6 cellular contexts compared by ENCODE assay signal in the genomic region with DNA sequence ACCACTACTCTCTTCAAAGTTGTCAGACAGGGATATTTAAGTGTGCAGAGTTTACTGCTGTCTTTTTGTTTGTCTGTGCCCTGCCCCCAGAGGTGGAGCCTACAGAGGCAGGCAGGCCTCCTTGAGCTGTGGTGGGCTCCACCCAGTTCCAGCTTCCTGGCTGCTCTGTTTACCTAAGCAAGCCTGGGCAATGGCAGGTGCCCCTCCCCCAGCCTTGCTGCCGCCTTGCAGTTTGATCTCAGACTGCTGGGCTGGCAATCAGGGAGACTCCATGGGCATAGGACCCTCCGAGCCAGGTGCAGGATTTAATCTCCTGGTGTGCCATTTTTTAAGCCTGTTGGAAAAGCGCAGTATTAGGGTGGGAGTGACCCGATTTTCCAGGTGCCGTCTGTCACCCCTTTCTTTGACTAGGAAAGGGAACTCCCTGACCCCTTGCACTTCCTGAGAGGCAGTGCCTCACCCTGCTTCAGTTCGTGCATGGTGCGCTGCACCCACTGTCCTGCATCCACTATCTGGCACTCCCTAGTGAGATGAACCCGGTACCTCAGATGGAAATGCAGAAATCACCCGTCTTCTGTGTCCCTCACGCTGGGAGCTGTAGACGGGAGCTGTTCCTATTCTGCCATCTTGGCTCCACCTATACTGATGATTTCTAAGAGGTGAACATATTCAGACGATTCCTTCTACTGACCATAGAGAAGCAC.
A peak's percentile ranks its signal among the peaks of the same experiment; 100 is the strongest.
DNase-seq lines count a peak whose midpoint lies in the region; ATAC-seq and TF ChIP-seq lines count a peak whose summit lies in the region.
"Not testable (repeated sequence)": the region's sequence is repeated elsewhere in the genome, so short reads cannot be mapped to it uniquely, and the experiment has no call there.

No MANE protein-coding gene starts in this region.

- H3K4me3 ChIP-seq in PC-9, colonic mucosa, mucosa of descending colon, neural progenitor cell: not testable (repeated sequence)

- not testable (repeated sequence) for H3K36me3 Mint-ChIP-seq in neural progenitor cell

- DNase-seq in ELF-1 (ENCODE audit: low read depth, low spot score) (peak; percentile 14), NCI-H69 (lab: John Stamatoyannopoulos, UW) (peak; percentile 8), PC-9 (peak in 1 of 2 experiments; percentile 23), colonic mucosa (peak; percentile 32), mucosa of descending colon (peak in 2 of 3 donors; percentile 39 to 57)
- DNase-seq in neural progenitor cell (ENCODE audit: low spot score) = not testable (repeated sequence)

- ATAC-seq in mucosa of descending colon = not testable (repeated sequence)

- peak overlapping the region; percentile 28; the same call in 1 of the 2 replicates for H3K4me2 ChIP-seq in PC-9
- H3K4me2 ChIP-seq in neural progenitor cell = not testable (repeated sequence)

- intact Hi-C loops in PC-9 (cut with micrococcal nuclease; ENCODE audit: unreplicated experiment); colonic mucosa (cut with DNase I); mucosa of descending colon (cut with DNase I, micrococcal nuclease): not testable (repeated sequence)

- not testable (repeated sequence) for H3K4me3 Mint-ChIP-seq in neural progenitor cell

- H3K4me1 Mint-ChIP-seq in neural progenitor cell = not testable (repeated sequence)

- peak overlapping the region; percentile 82 for H3K27ac Mint-ChIP-seq in neural progenitor cell

- H3K9me3 Mint-ChIP-seq in neural progenitor cell = not testable (repeated sequence)

- not testable (repeated sequence) for H3K27me3 ChIP-seq in PC-9 (ENCODE audit: insufficient read depth, low read depth); colonic mucosa; neural progenitor cell

- TF ChIP-seq CTCF in PC-9 (conservative IDR thresholded peaks at IDR 0.05); colonic mucosa (IDR thresholded peaks at IDR 0.05); mucosa of descending colon (IDR thresholded peaks at IDR 0.05); neural progenitor cell (IDR thresholded peaks at IDR 0.05): not testable (repeated sequence)

- BruUV-seq in PC-9 (replicated peaks; lab: Mats Ljungman, UMichigan) = not testable (repeated sequence)

- not testable (repeated sequence) for H3K4me1 ChIP-seq in PC-9 (replicated peaks; ENCODE audit: insufficient read depth); colonic mucosa; mucosa of descending colon (ENCODE audit: low read depth); neural progenitor cell

- not testable (repeated sequence) for H3K79me2 ChIP-seq in PC-9 (ENCODE audit: low read depth); neural progenitor cell (ENCODE audit: low read depth)

- H3K9ac ChIP-seq in colonic mucosa (ENCODE audit: low read depth in 2 of 2, low read length in 2 of 2); neural progenitor cell: not testable (repeated sequence)

- POLR2A ChIA-PET in PC-9 (lab: Charles Lee; ENCODE audit: unreplicated experiment) = not testable (repeated sequence)

- not testable (repeated sequence) for H3K36me3 ChIP-seq in PC-9 (ENCODE audit: low read depth); colonic mucosa; mucosa of descending colon (ENCODE audit: low read depth); neural progenitor cell

- H3K27ac ChIP-seq in PC-9, colonic mucosa, neural progenitor cell: not testable (repeated sequence)

- not testable (repeated sequence) for H3K9me3 ChIP-seq in PC-9 (ENCODE audit: insufficient read depth, low read depth); colonic mucosa; mucosa of descending colon; neural progenitor cell (ENCODE audit: low read depth)

- CTCF ChIA-PET in PC-9 (lab: Charles Lee) = not testable (repeated sequence)

- H3K9me2 ChIP-seq in PC-9 (ENCODE audit: insufficient read depth) = not testable (repeated sequence)

- not testable (repeated sequence) for H2AFZ ChIP-seq in PC-9; neural progenitor cell (replicated peaks)

- not testable (repeated sequence) for H4K20me1 ChIP-seq in PC-9 (ENCODE audit: insufficient read depth); neural progenitor cell (ENCODE audit: low read depth)

- not testable (repeated sequence) for H3K27me3 Mint-ChIP-seq in neural progenitor cell (ENCODE audit: insufficient read depth, low read depth)

- not testable (repeated sequence) for H3F3A ChIP-seq in PC-9 (ENCODE audit: insufficient read depth, low read depth); neural progenitor cell (ENCODE audit: low read depth)
